Comparison of ENCODE assay signal across 8 cellular contexts in the genomic region with DNA sequence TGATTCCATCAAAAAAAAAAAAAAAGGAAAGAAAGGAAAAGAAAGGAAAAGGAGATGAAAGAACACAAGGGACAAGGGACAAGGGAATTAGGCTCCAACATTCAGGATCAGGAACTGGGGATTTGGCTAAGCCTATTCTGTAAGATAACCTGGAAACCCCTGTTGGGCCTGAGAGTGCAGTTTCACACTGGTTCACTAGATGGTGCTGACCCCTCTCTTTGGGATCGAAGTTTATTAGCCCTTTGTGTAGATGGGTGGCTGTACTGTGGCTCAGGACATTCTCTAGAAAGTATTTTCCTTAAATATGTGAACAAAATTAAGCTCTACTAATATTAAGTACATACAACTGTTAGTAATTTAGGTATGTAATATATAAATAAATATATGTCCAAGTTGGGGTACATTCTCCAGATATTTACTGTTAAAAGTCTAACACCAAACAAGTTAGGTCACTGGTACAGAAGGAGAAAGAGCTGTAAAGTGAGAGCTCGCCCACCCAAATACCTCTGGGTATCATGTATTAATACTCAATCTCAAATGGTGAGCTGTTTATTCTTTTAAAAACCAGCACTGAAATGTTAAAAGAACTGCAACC. TPM values are rescaled to one million over a fixed set of nuclear protein-coding genes. Genes with fewer than 3 reads are reported as not detected.
DNase-seq lines count a peak whose midpoint lies in the region; ATAC-seq and TF ChIP-seq lines count a peak whose summit lies in the region.

No MANE protein-coding gene starts in this region.

- H3K9me3 ChIP-seq in Caco-2 = no peaks in the 10 kb centered on the region
- no peaks in the 10 kb centered on the region for H3K9me3 ChIP-seq in parathyroid adenoma (ENCODE audit: control insufficient read depth, low read length)

- H3K9me3 Mint-ChIP-seq in Caco-2 (ENCODE audit: unreplicated experiment) = no peaks in the 10 kb centered on the region
- H3K9me3 Mint-ChIP-seq in activated CD8-positive, alpha-beta T cell treated with anti-CD3 and anti-CD28 coated beads for 36 hours = no peaks in the 10 kb centered on the region

- H3K79me2 ChIP-seq in parathyroid adenoma = no peaks in the 10 kb centered on the region

- TF ChIP-seq CTCF in Caco-2 (IDR thresholded peaks at IDR 0.05; ENCODE audit: insufficient read depth in 1 of 2, low read depth in 1 of 2, low read length in 1 of 2, severe bottlenecking in 1 of 2, unreplicated experiment in 1 of 2) (peak; percentile 76 to 86), parathyroid adenoma (IDR thresholded peaks at IDR 0.05) (peak; percentile 48)
- peak; percentile 73 for TF ChIP-seq CTCF in activated CD8-positive, alpha-beta T cell treated with anti-CD3 and anti-CD28 coated beads for 36 hours (IDR thresholded peaks at IDR 0.05)

- H3K27ac Mint-ChIP-seq in Caco-2 (ENCODE audit: unreplicated experiment) = no peak overlapping the region
- H3K27ac Mint-ChIP-seq in activated CD8-positive, alpha-beta T cell treated with anti-CD3 and anti-CD28 coated beads for 36 hours = no peak overlapping the region

- H3K4me3 ChIP-seq in Caco-2 (ENCODE audit: low read depth, low read length) = no peak overlapping the region
- H3K4me3 ChIP-seq in parathyroid adenoma (ENCODE audit: low read depth, low read length) = no peak overlapping the region

- intact Hi-C loops in Caco-2 (cut with micrococcal nuclease; ENCODE audit: unreplicated experiment) = loop anchor here (1.0 to 5.0 kb wide), 2 partner anchors 112 to 215 kb away; partner anchors contain the start of gene ENPP1
- intact Hi-C loops in activated CD8-positive, alpha-beta T cell treated with anti-CD3 and anti-CD28 coated beads for 36 hours (cut with micrococcal nuclease) = loop anchor here (10.0 kb wide), 1 partner anchor 90 kb away; no protein-coding TSS in a partner anchor

- no peak overlapping the region for H3K9ac ChIP-seq in parathyroid adenoma

- H3K36me3 ChIP-seq in Caco-2 (ENCODE audit: control insufficient read depth, insufficient read depth, low read length) = no peaks in the 10 kb centered on the region
- H3K36me3 ChIP-seq in parathyroid adenoma (ENCODE audit: control insufficient read depth, insufficient read depth, low read length) = no peaks in the 10 kb centered on the region

- no peaks in the 10 kb centered on the region for H3K4me1 Mint-ChIP-seq in Caco-2 (ENCODE audit: low read depth, unreplicated experiment)
- H3K4me1 Mint-ChIP-seq in activated CD8-positive, alpha-beta T cell treated with anti-CD3 and anti-CD28 coated beads for 36 hours (ENCODE audit: low read depth) = no peaks in the 10 kb centered on the region

- CTCF ChIA-PET in Caco-2 (lab: Charles Lee) = interaction anchor here (0.6 to 1.4 kb wide), 4 partner anchors 44 to 230 kb away, joined by 3 to 8 read pairs (median 4); no protein-coding TSS in a partner anchor
- CTCF ChIA-PET in activated CD8-positive, alpha-beta T cell treated with anti-CD3 and anti-CD28 coated beads for 36 hours (lab: Charles Lee) = interaction anchor here (0.6 to 3.8 kb wide), 28 partner anchors 9 to 585 kb away, joined by 3 to 44 read pairs (median 4); partner anchors contain the start of gene MED23

- ATAC-seq in GM18907 (IDR thresholded peaks at IDR 0.05; ENCODE audit: unreplicated experiment) (peak; percentile 93), HG03060 (IDR thresholded peaks at IDR 0.05; ENCODE audit: low read depth, unreplicated experiment) (peak; percentile 91)
- peak; percentile 94 for ATAC-seq in activated CD8-positive, alpha-beta T cell treated with anti-CD3 and anti-CD28 coated beads for 36 hours

- H3K4me2 ChIP-seq in parathyroid adenoma (ENCODE audit: low read length) = no peak overlapping the region

- no peak overlapping the region for H3K27ac ChIP-seq in parathyroid adenoma

- DNase-seq in Caco-2 = peak; percentile 60 to 65
- DNase-seq in NCI-H226 = peak; percentile 20
- DNase-seq in activated CD8-positive, alpha-beta T cell treated with anti-CD3 and anti-CD28 coated beads for 36 hours = peak; percentile 62
- peak; percentile 72 for DNase-seq in germinal center (ENCODE audit: low spot score)
- DNase-seq in central memory CD4-positive, alpha-beta T cell = no peak

- BruUV-seq in Caco-2 (replicated peaks; lab: Mats Ljungman, UMichigan) = no TSS peak

- H3K4me3 Mint-ChIP-seq in Caco-2 (ENCODE audit: unreplicated experiment) = no peak overlapping the region
- H3K4me3 Mint-ChIP-seq in activated CD8-positive, alpha-beta T cell treated with anti-CD3 and anti-CD28 coated beads for 36 hours = no peak overlapping the region

- H3K4me1 ChIP-seq in Caco-2 = no peaks in the 10 kb centered on the region
- no peaks in the 10 kb centered on the region for H3K4me1 ChIP-seq in parathyroid adenoma

- H2AFZ ChIP-seq in parathyroid adenoma = no peak overlapping the region

- no peaks in the 10 kb centered on the region for H3K27me3 ChIP-seq in Caco-2 (replicated peaks; ENCODE audit: control insufficient read depth, insufficient read depth, low read length)
- no peaks in the 10 kb centered on the region for H3K27me3 ChIP-seq in parathyroid adenoma (ENCODE audit: control insufficient read depth, insufficient read depth, low read length)

- no peaks in the 10 kb centered on the region for H3K36me3 Mint-ChIP-seq in Caco-2 (ENCODE audit: insufficient read depth, unreplicated experiment)
- H3K36me3 Mint-ChIP-seq in activated CD8-positive, alpha-beta T cell treated with anti-CD3 and anti-CD28 coated beads for 36 hours (ENCODE audit: low read depth) = no peaks in the 10 kb centered on the region

- POLR2A ChIA-PET in Caco-2 (lab: Charles Lee) = no interaction called here
- POLR2A ChIA-PET in activated CD8-positive, alpha-beta T cell treated with anti-CD3 and anti-CD28 coated beads for 36 hours (lab: Charles Lee) = no interaction called here

- no peaks in the 10 kb centered on the region for H3K27me3 Mint-ChIP-seq in Caco-2 (ENCODE audit: insufficient read depth, unreplicated experiment)
- H3K27me3 Mint-ChIP-seq in activated CD8-positive, alpha-beta T cell treated with anti-CD3 and anti-CD28 coated beads for 36 hours = peaks cover 2% of the 10 kb centered on the region

RNA-seq across cellular contexts. Expression of gene OR2A4, which starts 6.3 kb away (rescaled TPM):
- total RNA-seq in Caco-2 (2022) = not detected in 2 replicates
- not detected for total RNA-seq in activated CD8-positive, alpha-beta T cell treated with anti-CD3 and anti-CD28 coated beads for 36 hours

RNA-seq across cellular contexts. Expression of gene CTAGE9, which starts 15.9 kb away (rescaled TPM):
- not detected in 2 replicates for total RNA-seq in Caco-2 (2022)
- total RNA-seq in activated CD8-positive, alpha-beta T cell treated with anti-CD3 and anti-CD28 coated beads for 36 hours = not detected

RNA-seq across cellular contexts. Expression of gene ENPP3, which starts 57.8 kb away (rescaled TPM):
- total RNA-seq in Caco-2 (2022) = not detected in 2 replicates
- total RNA-seq in activated CD8-positive, alpha-beta T cell treated with anti-CD3 and anti-CD28 coated beads for 36 hours = under 1 TPM; 0.49 to 0.79 TPM
